Comparison of ENCODE assay signal across 23 cellular contexts in the genomic region with DNA sequence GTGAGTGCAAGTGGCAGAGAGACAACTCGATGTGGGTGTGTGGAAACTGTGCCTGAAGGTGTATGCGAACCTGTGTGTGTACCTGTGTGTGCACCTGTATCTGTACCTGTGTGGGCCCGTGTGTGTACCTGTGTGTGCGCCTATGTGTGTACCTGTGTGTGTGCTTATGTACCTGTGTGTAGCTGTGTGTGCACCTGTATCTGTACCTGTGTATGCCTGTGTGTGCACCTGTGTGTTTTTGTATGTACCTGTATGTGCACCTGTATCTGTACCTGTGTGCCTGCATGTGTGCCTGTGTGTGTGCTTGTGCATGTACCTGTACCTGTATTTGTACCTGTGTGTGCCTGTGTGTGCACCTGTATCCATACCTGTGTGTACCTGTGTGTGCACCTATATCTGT.
"Had no signal": no experiment of that assay in that cellular context is flagged by ENCODE, and none has a peak within 500 bp of the region (broad histone marks: within the 10 kb centered on the region; RNA-seq: fewer than 3 reads in every experiment).

No MANE protein-coding gene starts in this region.

- H3K27ac ChIP-seq: SJSA1, SK-N-MC had no signal

- DNase-seq: IMR-90, Karpas-422, KG1, MG63, NCI-H1092, NCI-H1105 treated with DMSO at 0.1 percent for 48 hours, NCI-H1417 treated with DMSO at 0.1 percent for 48 hours, NCI-H146, NCI-H1694 treated with DMSO at 0.1 percent for 48 hours, NCI-H1930, NCI-H2081 treated with DMSO at 0.1 percent for 48 hours, NCI-H2171, NCI-H226, NCI-H446, NCI-H510A, NCI-H524 treated with DMSO at 0.1 percent for 48 hours, NCI-H69, NCI-H774, Right ventricle myocardium superior, RPMI8226, SIG-M5 had no signal

- H3K4me1 ChIP-seq: SJSA1 had no signal

- H3K27me3 ChIP-seq: MG63, SJSA1 had no signal

- H3K36me3 ChIP-seq: MG63, SJSA1 had no signal

- H3K9me3 ChIP-seq: MG63, SJSA1 had no signal

- H3K4me3 ChIP-seq: MG63, SJSA1, SK-N-MC had no signal
